In genomic region chr1:32947669-32948068, GRCh38 we compare ENCODE assay signal across 17 cellular contexts. TPM values are rescaled to one million over a fixed set of nuclear protein-coding genes. Genes with fewer than 3 reads are reported as not detected.
"Had no signal": no experiment of that assay in that cellular context is flagged by ENCODE, and none has a peak within 500 bp of the region (broad histone marks: within the 10 kb centered on the region; RNA-seq: fewer than 3 reads in every experiment).

No MANE protein-coding gene starts in this region.

- H3K27ac ChIP-seq: brain microvascular endothelial cell had no signal

- H3K27me3 ChIP-seq: brain microvascular endothelial cell, gastroesophageal sphincter, heart left ventricle, vagina had no signal

- H3K9me3 ChIP-seq: gastroesophageal sphincter, heart left ventricle, vagina had no signal

- H3K27me3 Mint-ChIP-seq: activated CD4-positive, alpha-beta memory T cell treated with anti-CD3 and anti-CD28 coated beads, Interleukin-2, amount 10 ng/mL, durations not matched to agents 7 days and 5 days; activated T-cell treated with anti-CD3 and anti-CD28 coated beads, Interleukin-2, amount 50 U/mL, for 24 hours had no signal

- H3K4me3 ChIP-seq: coronary artery, gastroesophageal sphincter, heart left ventricle, vagina had no signal

- ATAC-seq: gastroesophageal sphincter, heart left ventricle, left ventricle myocardium superior, natural killer cell, WTC11 had no signal

- DNase-seq: activated CD4-positive, alpha-beta memory T cell treated with anti-CD3 and anti-CD28 coated beads, Interleukin-2, amount 10 ng/mL, durations not matched to agents 7 days and 5 days; activated CD4-positive, alpha-beta T cell treated with anti-CD3 and anti-CD28 coated beads for 4 hours; activated naive CD4-positive, alpha-beta T cell treated with anti-CD3 and anti-CD28 coated beads for 36 hours; activated T-cell treated with anti-CD3 and anti-CD28 coated beads, Interleukin-2, amount 50 U/mL, for 24 hours; brain microvascular endothelial cell; central memory CD4-positive, alpha-beta T cell; heart left ventricle; kidney glomerular epithelial cell; left ventricle myocardium superior; natural killer cell; posterior cingulate gyrus; retina; SW 1271 had no signal

- H3K4me3 Mint-ChIP-seq: activated CD4-positive, alpha-beta memory T cell treated with anti-CD3 and anti-CD28 coated beads, Interleukin-2, amount 10 ng/mL, durations not matched to agents 7 days and 5 days; activated naive CD4-positive, alpha-beta T cell treated with anti-CD3 and anti-CD28 coated beads for 36 hours; activated T-cell treated with anti-CD3 and anti-CD28 coated beads, Interleukin-2, amount 50 U/mL, for 24 hours; natural killer cell; WTC11 had no signal

- H3K27ac Mint-ChIP-seq: activated CD4-positive, alpha-beta memory T cell treated with anti-CD3 and anti-CD28 coated beads, Interleukin-2, amount 10 ng/mL, durations not matched to agents 7 days and 5 days; activated naive CD4-positive, alpha-beta T cell treated with anti-CD3 and anti-CD28 coated beads for 36 hours; activated T-cell treated with anti-CD3 and anti-CD28 coated beads, Interleukin-2, amount 50 U/mL, for 24 hours; natural killer cell; WTC11 had no signal

- H3K4me1 Mint-ChIP-seq: WTC11 had no signal

- H3K9me3 Mint-ChIP-seq: activated CD4-positive, alpha-beta memory T cell treated with anti-CD3 and anti-CD28 coated beads, Interleukin-2, amount 10 ng/mL, durations not matched to agents 7 days and 5 days; activated naive CD4-positive, alpha-beta T cell treated with anti-CD3 and anti-CD28 coated beads for 36 hours; activated T-cell treated with anti-CD3 and anti-CD28 coated beads, Interleukin-2, amount 50 U/mL, for 24 hours; natural killer cell; WTC11 had no signal

RNA-seq across cellular contexts. Expression of gene TMEM54, which starts 46.5 kb away (rescaled TPM):
- total RNA-seq: activated CD4-positive, alpha-beta memory T cell treated with anti-CD3 and anti-CD28 coated beads, Interleukin-2, amount 10 ng/mL, durations not matched to agents 7 days and 5 days; natural killer cell had no signal
